35 cellular contexts compared by ENCODE assay signal in the genomic region with DNA sequence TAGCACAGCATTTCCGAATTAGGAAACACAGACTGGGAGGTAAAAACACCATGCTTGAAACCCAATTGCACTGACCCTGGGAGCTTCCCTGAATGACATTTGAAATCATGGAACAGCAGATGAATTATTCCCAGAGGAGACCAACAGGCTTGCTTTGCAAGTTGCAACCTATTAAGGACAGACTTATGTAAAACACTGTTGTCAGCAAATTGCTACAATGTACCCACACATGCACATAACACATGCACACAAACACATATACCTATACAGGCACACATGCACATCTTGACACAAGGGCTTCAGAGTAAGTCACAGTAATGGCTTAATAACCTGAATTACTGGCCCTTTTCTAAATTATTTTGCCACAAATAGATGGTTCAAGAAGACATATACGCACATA.
"Had no signal": no experiment of that assay in that cellular context is flagged by ENCODE, and none has a peak within 500 bp of the region (broad histone marks: within the 10 kb centered on the region; RNA-seq: fewer than 3 reads in every experiment).

No MANE protein-coding gene starts in this region.

- H3K27ac ChIP-seq: adrenal gland, body of pancreas, brain microvascular endothelial cell, breast epithelium, WERI-Rb-1 had no signal

- DNase-seq: activated CD4-positive, alpha-beta memory T cell treated with anti-CD3 and anti-CD28 coated beads for 36 hours; activated CD4-positive, alpha-beta T cell treated with anti-CD3 and anti-CD28 coated beads for 1 hour; activated CD4-positive, alpha-beta T cell treated with anti-CD3 and anti-CD28 coated beads for 36 hours; activated CD4-positive, alpha-beta T cell treated with anti-CD3 and anti-CD28 coated beads for 48 hours; activated CD4-positive, alpha-beta T cell treated with anti-CD3 and anti-CD28 coated beads, Interleukin-2, amount 10 ng/mL, durations not matched to agents 7 days and 5 days; activated CD4-positive, CD25-positive, alpha-beta regulatory T cell; activated CD8-positive, alpha-beta memory T cell treated with anti-CD3 and anti-CD28 coated beads, Interleukin-2, amount 50 U/mL, for 4 hours; activated CD8-positive, alpha-beta T cell treated with anti-CD3 and anti-CD28 coated beads for 36 hours; activated effector memory CD4-positive, alpha-beta T cell treated with anti-CD3 and anti-CD28 coated beads, Interleukin-2, amount 50 U/mL, for 16 hours; activated gamma-delta T cell treated with Interleukin-2 at 50 U/mL for 16 hours; activated naive CD4-positive, alpha-beta T cell; activated naive CD4-positive, alpha-beta T cell treated with anti-CD3 and anti-CD28 coated beads for 36 hours; activated naive CD4-positive, alpha-beta T cell treated with anti-CD3 and anti-CD28 coated beads, Interleukin-2, amount 50 U/mL, for 16 hours; activated naive CD8-positive, alpha-beta T cell treated with anti-CD3 and anti-CD28 coated beads for 36 hours; activated T-cell treated with anti-CD3 and anti-CD28 coated beads for 4 hours; activated T-cell treated with anti-CD3 and anti-CD28 coated beads, Interleukin-2, amount 50 U/mL, for 1 hour; activated T-cell treated with anti-CD3 and anti-CD28 coated beads, Interleukin-2, amount 50 U/mL, for 4 hours; activated T-cell treated with anti-CD3 and anti-CD28 coated beads, Interleukin-2, amount 50 U/mL, for 72 hours; adrenal gland; amniotic stem cell; aorta; body of pancreas; brain microvascular endothelial cell; central memory CD4-positive, alpha-beta T cell; T-helper 1 cell; T-helper 2 cell; T-helper 9 cell; WERI-Rb-1 had no signal

- H3K27me3 ChIP-seq: adrenal gland, body of pancreas, brain microvascular endothelial cell, breast epithelium had no signal

- H3K4me1 ChIP-seq: adrenal gland, body of pancreas, breast epithelium had no signal

- FAIRE-seq: astrocyte, TTC549 had no signal

- H3K36me3 ChIP-seq: adrenal gland, brain microvascular endothelial cell, breast epithelium, WERI-Rb-1 had no signal

- ATAC-seq: activated CD4-positive, alpha-beta T cell treated with anti-CD3 and anti-CD28 coated beads for 36 hours; activated CD4-positive, CD25-positive, alpha-beta regulatory T cell treated with anti-CD3 and anti-CD28 coated beads, Interleukin-2, amount 50 U/mL, for 24 hours; activated CD8-positive, alpha-beta T cell treated with anti-CD3 and anti-CD28 coated beads for 36 hours; activated naive CD4-positive, alpha-beta T cell treated with anti-CD3 and anti-CD28 coated beads, Interleukin-2, amount 50 U/mL, for 72 hours; activated T-cell treated with anti-CD3 and anti-CD28 coated beads, Interleukin-2, amount 50 U/mL, for 4 hours; activated T-cell treated with anti-CD3 and anti-CD28 coated beads, Interleukin-2, amount 50 U/mL, for 72 hours; activated T-helper 17 cell treated with anti-CD3 and anti-CD28 coated beads, Interleukin-2, amount 50 U/mL, for 72 hours; body of pancreas; WTC11 had no signal

- H3K9me3 ChIP-seq: adrenal gland, body of pancreas, breast epithelium had no signal

- H3K4me3 ChIP-seq: adrenal gland, body of pancreas, breast epithelium had no signal
